Comparison of ENCODE assay signal across 8 cellular contexts in the genomic region with DNA sequence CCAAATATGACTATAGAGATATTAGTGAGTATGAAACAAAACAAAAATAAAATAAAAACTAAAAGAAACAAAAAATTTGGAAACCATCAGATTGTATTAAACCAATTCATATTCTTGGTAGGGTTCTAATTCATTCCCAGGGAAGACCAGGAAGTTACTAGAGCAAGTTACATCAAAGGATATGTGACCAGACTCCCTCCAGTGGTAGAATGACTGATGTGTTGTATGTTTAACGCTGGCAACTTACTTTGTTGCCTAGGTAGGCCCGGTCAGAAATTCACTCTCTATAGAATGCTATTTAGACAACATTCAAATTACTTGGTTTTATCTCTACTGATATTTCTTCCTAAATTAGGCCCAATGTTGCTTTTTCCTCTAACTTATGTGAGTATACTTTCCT. TPM values are rescaled to one million over a fixed set of nuclear protein-coding genes. Genes with fewer than 3 reads are reported as not detected.
DNase-seq lines count a peak whose midpoint lies in the region; ATAC-seq and TF ChIP-seq lines count a peak whose summit lies in the region.

No MANE protein-coding gene starts in this region.

- ATAC-seq in GM19463 (IDR thresholded peaks at IDR 0.05; ENCODE audit: unreplicated experiment) = peak; percentile 62
- peak; percentile 62 for ATAC-seq in upper lobe of right lung

- H3K27ac ChIP-seq in upper lobe of right lung = no peak overlapping the region

- no peak overlapping the region for H3K4me3 ChIP-seq in adipocyte (ENCODE audit: low read length)
- H3K4me3 ChIP-seq in upper lobe of right lung = no peak overlapping the region

- no peak overlapping the region for H3K9ac ChIP-seq in adipocyte (ENCODE audit: low read length)

- peaks cover 9% of the 10 kb centered on the region for H3K4me1 ChIP-seq in adipocyte (ENCODE audit: control insufficient read depth, insufficient read depth, low read length)
- peaks cover 3% of the 10 kb centered on the region for H3K4me1 ChIP-seq in upper lobe of right lung

- DNase-seq in COLO668 (lab: John Stamatoyannopoulos, UW; ENCODE audit: unreplicated experiment) (peak; percentile 0), MV-4-11 (lab: John Stamatoyannopoulos, UW) (peak; percentile 20), adipocyte (ENCODE audit: low read depth) (peak; percentile 73), inferior parietal cortex (ENCODE audit: extremely low spot score) (peak; percentile 82), upper lobe of right lung (no peak), NCI-H1048 (lab: John Stamatoyannopoulos, UW) (no peak), GDM1 (lab: John Stamatoyannopoulos, UW) (no peak)

- no peaks in the 10 kb centered on the region for H3K36me3 ChIP-seq in adipocyte (ENCODE audit: control insufficient read depth, insufficient read depth, low read length, severe bottlenecking)
- no peaks in the 10 kb centered on the region for H3K36me3 ChIP-seq in upper lobe of right lung

- H3K27me3 ChIP-seq in adipocyte (replicated peaks; ENCODE audit: control insufficient read depth, insufficient read depth, low read length) (no peaks in the 10 kb centered on the region), upper lobe of right lung (peaks cover 21% of the 10 kb centered on the region)

- H3K9me3 ChIP-seq in adipocyte (ENCODE audit: control insufficient read depth, low read length) (no peaks in the 10 kb centered on the region), upper lobe of right lung (no peaks in the 10 kb centered on the region)

- intact Hi-C loops in upper lobe of right lung (cut with DNase I) = no loop called here

- peak; percentile 45 for TF ChIP-seq CTCF in upper lobe of right lung (IDR thresholded peaks at IDR 0.05)

RNA-seq across cellular contexts. Expression of a gene that starts 5.2 kb away (rescaled TPM):
- total RNA-seq in upper lobe of right lung = not detected

Comparison
In these comparisons a context has a peak if more than half of its experiments do, and no peak if none do; other contexts are left out.
1. DNase-seq: peak in COLO668 (single experiment), MV-4-11 (single experiment), adipocyte (single experiment) and inferior parietal cortex (single experiment); none in upper lobe of right lung (single experiment), NCI-H1048 (single experiment) and GDM1 (single experiment).